Comparison of ENCODE assay signal across 8 cellular contexts in genomic region chr9:93097496-93098205, GRCh38. TPM values are rescaled to one million over a fixed set of nuclear protein-coding genes. Genes with fewer than 3 reads are reported as not detected.
DNase-seq lines count a peak whose midpoint lies in the region; ATAC-seq, FAIRE-seq and TF ChIP-seq lines count a peak whose summit lies in the region.

No MANE protein-coding gene starts in this region.

- H3K9me3 ChIP-seq in mesodermal cell (ENCODE audit: control insufficient read depth, low read length) (no peaks in the 10 kb centered on the region), tibial artery (no peaks in the 10 kb centered on the region)

- H3K4me3 Mint-ChIP-seq in activated T-cell treated with anti-CD3 and anti-CD28 coated beads, Interleukin-2, amount 50 U/mL, for 24 hours: peak overlapping the region; percentile 84
- H3K4me3 Mint-ChIP-seq in MCF 10A (ENCODE audit: unreplicated experiment): peak overlapping the region; percentile 78

- H3K9me3 Mint-ChIP-seq in activated T-cell treated with anti-CD3 and anti-CD28 coated beads, Interleukin-2, amount 50 U/mL, for 24 hours: peaks cover 3% of the 10 kb centered on the region
- H3K9me3 Mint-ChIP-seq in MCF 10A (ENCODE audit: unreplicated experiment): no peaks in the 10 kb centered on the region

- CTCF ChIA-PET in MCF 10A (lab: Yijun Ruan, JAX): interaction anchor here (0.8 to 3.8 kb wide), 3 partner anchors 12 to 142 kb away, joined by 3 to 35 read pairs (median 6); no protein-coding TSS in a partner anchor

- peaks cover 16% of the 10 kb centered on the region for H3K4me1 ChIP-seq in mesodermal cell (ENCODE audit: control insufficient read depth, insufficient read depth, low read length, poor library complexity, severe bottlenecking)
- peaks cover 7 to 53% (median 45%) of the 10 kb centered on the region in 4 donors for H3K4me1 ChIP-seq in tibial artery

- H3K27ac Mint-ChIP-seq in activated T-cell treated with anti-CD3 and anti-CD28 coated beads, Interleukin-2, amount 50 U/mL, for 24 hours: peak overlapping the region; percentile 94
- peak overlapping the region; percentile 43 for H3K27ac Mint-ChIP-seq in MCF 10A (ENCODE audit: low read depth, unreplicated experiment)

- H3K36me3 Mint-ChIP-seq in activated T-cell treated with anti-CD3 and anti-CD28 coated beads, Interleukin-2, amount 50 U/mL, for 24 hours (ENCODE audit: low read depth): peaks cover 28% of the 10 kb centered on the region
- peaks cover 4% of the 10 kb centered on the region for H3K36me3 Mint-ChIP-seq in MCF 10A (ENCODE audit: insufficient read depth, unreplicated experiment)

- ATAC-seq in GM18511 (IDR thresholded peaks at IDR 0.05; ENCODE audit: unreplicated experiment): no peak

- WGBS in mesodermal cell (ENCODE audit: insufficient coverage in 2 of 2), 2 experiments: 88% methylated on average over 11 of the region's 11 CpGs

- no TSS peak for BruUV-seq in MCF 10A (replicated peaks; lab: Mats Ljungman, UMichigan)

- H3K4me3 ChIP-seq in mesodermal cell (ENCODE audit: extremely low read depth, insufficient read depth, low read length, poor library complexity, severe bottlenecking) (peak overlapping the region; percentile 88), tibial artery (peak overlapping the region; percentile 89 to 93)

- intact Hi-C loops in MCF 10A (cut with micrococcal nuclease) (loop anchor here (5.0 kb wide), 1 partner anchor 35 kb away; the partner anchor contains the start of gene NINJ1), tibial artery (cut with DNase I; ENCODE audit: low total_unique reads) (loop anchor here (5.0 to 10.0 kb wide), 2 partner anchors 40 to 983 kb away; partner anchors contain the start of genes SPTLC1 and SUSD3)

- H3K27me3 ChIP-seq in tibial artery: no peaks in the 10 kb centered on the region

- H3K27me3 Mint-ChIP-seq in activated T-cell treated with anti-CD3 and anti-CD28 coated beads, Interleukin-2, amount 50 U/mL, for 24 hours: no peaks in the 10 kb centered on the region
- no peaks in the 10 kb centered on the region for H3K27me3 Mint-ChIP-seq in MCF 10A (ENCODE audit: insufficient read depth, unreplicated experiment)

- no peak for DNase-seq in activated T-cell treated with anti-CD3 and anti-CD28 coated beads, Interleukin-2, amount 50 U/mL, for 24 hours
- DNase-seq in activated T-cell treated with anti-CD3 and anti-CD28 coated beads for 4 hours: no peak
- DNase-seq in MCF 10A (ENCODE audit: unreplicated experiment): no peak
- peak; percentile 20 to 87 for DNase-seq in tibial artery
- no peak for DNase-seq in NCI-H774 (lab: John Stamatoyannopoulos, UW)
- no peak for DNase-seq in GM19239 (ENCODE audit: insufficient read length, low spot score)

- TF ChIP-seq CTCF in MCF 10A (IDR thresholded peaks at IDR 0.05; ENCODE audit: unreplicated experiment) (no peak), tibial artery (IDR thresholded peaks at IDR 0.05) (no peak)

- H3K27ac ChIP-seq in mesodermal cell (ENCODE audit: low read depth, low read length, severe bottlenecking): no peak overlapping the region
- H3K27ac ChIP-seq in tibial artery: peak overlapping the region; percentile 91 to 94

- H3K36me3 ChIP-seq in mesodermal cell (ENCODE audit: control insufficient read depth, insufficient read depth, low read length) (no peaks in the 10 kb centered on the region), tibial artery (no peaks in the 10 kb centered on the region)

- peaks cover 75% of the 10 kb centered on the region for H3K4me1 Mint-ChIP-seq in activated T-cell treated with anti-CD3 and anti-CD28 coated beads, Interleukin-2, amount 50 U/mL, for 24 hours (ENCODE audit: low read depth)
- peaks cover 23% of the 10 kb centered on the region for H3K4me1 Mint-ChIP-seq in MCF 10A (ENCODE audit: insufficient read depth, unreplicated experiment)

- FAIRE-seq in GM19239 (lab: Jason Lieb, UNC): no peak

- POLR2A ChIA-PET in MCF 10A (lab: Yijun Ruan, JAX): interaction anchor here (0.6 to 4.7 kb wide), 9 partner anchors 11 to 1042 kb away, joined by 3 to 37 read pairs (median 6); partner anchors contain the start of genes FAM120A and NINJ1

RNA-seq across cellular contexts. Expression of gene CARD19, which starts 1.6 kb away (rescaled TPM):
- total RNA-seq in MCF 10A (2022): 34.4 and 36.6 TPM in 2 replicates
- 40.9 TPM for polyA plus RNA-seq in mesodermal cell (2013, experiment 1 of 2)
- polyA plus RNA-seq in mesodermal cell (2013, experiment 2 of 2): 34.1 TPM

RNA-seq across cellular contexts. Expression of gene NINJ1, which starts 36.4 kb away (rescaled TPM):
- total RNA-seq in MCF 10A (2022): 51.0 and 64.7 TPM in 2 replicates
- polyA plus RNA-seq in mesodermal cell (2013, experiment 1 of 2): 60.0 TPM
- 48.5 TPM for polyA plus RNA-seq in mesodermal cell (2013, experiment 2 of 2)

RNA-seq across cellular contexts. Expression of gene SUSD3, which starts 39.1 kb away (rescaled TPM):
- total RNA-seq in MCF 10A (2022): not detected in 2 replicates
- polyA plus RNA-seq in mesodermal cell (2013, experiment 1 of 2): 2.0 TPM
- polyA plus RNA-seq in mesodermal cell (2013, experiment 2 of 2): 2.7 TPM

Comparison
In these comparisons a context has a peak if more than half of its experiments do, and no peak if none do; other contexts are left out.
1. DNase-seq: peak in tibial artery (2 of 2); none in activated T-cell treated with anti-CD3 and anti-CD28 coated beads, Interleukin-2, amount 50 U/mL, for 24 hours (single experiment), activated T-cell treated with anti-CD3 and anti-CD28 coated beads for 4 hours (single experiment), MCF 10A (single experiment), NCI-H774 (single experiment) and GM19239 (single experiment).